In the genomic region with DNA sequence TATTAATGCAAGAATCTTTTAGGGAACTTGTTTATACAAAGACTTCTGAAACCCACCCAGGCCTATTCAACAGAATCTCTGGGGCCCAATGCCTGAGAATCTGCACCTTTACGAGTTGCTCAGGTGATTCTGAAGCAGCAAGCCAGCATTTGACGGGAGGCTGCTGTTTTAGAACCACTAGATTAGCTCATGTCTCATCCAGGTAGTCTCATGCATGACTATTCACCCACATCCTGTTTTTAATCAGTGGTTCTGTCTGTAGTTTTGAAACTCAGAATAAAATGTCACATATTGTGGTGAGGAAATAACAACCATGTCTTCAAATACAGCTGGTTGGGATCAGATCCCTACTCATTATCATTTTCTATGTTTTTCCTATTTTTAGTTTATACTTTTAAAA, we compare ENCODE assay signal across 8 cellular contexts. TPM values are rescaled to one million over a fixed set of nuclear protein-coding genes. Genes with fewer than 3 reads are reported as not detected.
A peak's percentile ranks its signal among the peaks of the same experiment; 100 is the strongest.
DNase-seq lines count a peak whose midpoint lies in the region; ATAC-seq and TF ChIP-seq lines count a peak whose summit lies in the region.

No MANE protein-coding gene starts in this region.

- H3K36me3 Mint-ChIP-seq in glutamatergic neuron (ENCODE audit: unreplicated experiment): no peaks in the 10 kb centered on the region

- H3K27ac ChIP-seq in effector memory CD4-positive, alpha-beta T cell (ENCODE audit: insufficient read depth, low read length, poor library complexity, severe bottlenecking): peak overlapping the region; percentile 79
- H3K27ac ChIP-seq in prostate gland: no peak overlapping the region

- peak; percentile 53 for DNase-seq in T-helper 9 cell
- DNase-seq in effector memory CD4-positive, alpha-beta T cell: peak; percentile 53 to 65 (median 60)
- no peak for DNase-seq in medulla oblongata (ENCODE audit: extremely low spot score)
- DNase-seq in glutamatergic neuron: no peak
- DNase-seq in prostate gland (ENCODE audit: low spot score): no peak
- DNase-seq in retina: no peak

- no peaks in the 10 kb centered on the region for H3K27me3 ChIP-seq in effector memory CD4-positive, alpha-beta T cell (replicated peaks; ENCODE audit: control insufficient read depth, insufficient read depth, low read length, poor library complexity, severe bottlenecking)
- no peaks in the 10 kb centered on the region for H3K27me3 ChIP-seq in prostate gland (replicated peaks; ENCODE audit: insufficient read depth)

- H3K4me1 Mint-ChIP-seq in glutamatergic neuron (ENCODE audit: low read depth, unreplicated experiment): no peaks in the 10 kb centered on the region

- no peak overlapping the region for H3K4me3 ChIP-seq in effector memory CD4-positive, alpha-beta T cell (ENCODE audit: insufficient read depth, low read depth, low read length, poor library complexity, severe bottlenecking)
- no peak overlapping the region for H3K4me3 ChIP-seq in prostate gland

- 42% methylated on average over 2 of the region's 2 CpGs for WGBS in prostate gland

- H3K36me3 ChIP-seq in effector memory CD4-positive, alpha-beta T cell (ENCODE audit: control insufficient read depth, insufficient read depth, low read length): peaks cover 10% of the 10 kb centered on the region
- no peaks in the 10 kb centered on the region for H3K36me3 ChIP-seq in prostate gland

- TF ChIP-seq POLR2A in prostate gland (IDR thresholded peaks at IDR 0.05): no peak

- intact Hi-C loops in prostate gland (cut with DNase I): no loop called here

- H3K9me3 ChIP-seq in effector memory CD4-positive, alpha-beta T cell (ENCODE audit: control insufficient read depth, low read length): peaks cover 18% of the 10 kb centered on the region
- no peaks in the 10 kb centered on the region for H3K9me3 ChIP-seq in prostate gland

- no peak overlapping the region for H3K4me3 Mint-ChIP-seq in glutamatergic neuron (ENCODE audit: unreplicated experiment)

- H3K4me1 ChIP-seq in effector memory CD4-positive, alpha-beta T cell (ENCODE audit: control insufficient read depth, insufficient read depth, low read length, poor library complexity, severe bottlenecking): peaks cover 24% of the 10 kb centered on the region
- no peaks in the 10 kb centered on the region for H3K4me1 ChIP-seq in prostate gland (replicated peaks)

- peak; percentile 98 for ATAC-seq in GM19043 (IDR thresholded peaks at IDR 0.05; ENCODE audit: low read depth, unreplicated experiment)
- ATAC-seq in HG03064 (IDR thresholded peaks at IDR 0.05; ENCODE audit: low read depth, unreplicated experiment): peak; percentile 98

- H3K27me3 Mint-ChIP-seq in glutamatergic neuron (ENCODE audit: unreplicated experiment): no peaks in the 10 kb centered on the region

- TF ChIP-seq CTCF in glutamatergic neuron (IDR thresholded peaks at IDR 0.05; ENCODE audit: partially characterized antibody, unreplicated experiment) (no peak), prostate gland (IDR thresholded peaks at IDR 0.05) (no peak)

- H3K9me3 Mint-ChIP-seq in glutamatergic neuron (ENCODE audit: unreplicated experiment): no peaks in the 10 kb centered on the region

- no peak overlapping the region for H3K27ac Mint-ChIP-seq in glutamatergic neuron (ENCODE audit: unreplicated experiment)

RNA-seq across cellular contexts. Expression of gene CYTIP, which starts 39.5 kb away (rescaled TPM):
- total RNA-seq in glutamatergic neuron (ENCODE audit: unreplicated experiment) (not detected), prostate gland (1 to 10 TPM; 3.3 to 7.4 TPM)

Comparison
In these comparisons a context has a peak if more than half of its experiments do, and no peak if none do; other contexts are left out.
1. DNase-seq: peak in T-helper 9 cell (single experiment) and effector memory CD4-positive, alpha-beta T cell (3 of 3); none in medulla oblongata (single experiment), glutamatergic neuron (single experiment), prostate gland (single experiment) and retina (single experiment).